ENCODE assay signal across 8 cellular contexts in genomic region chr11:117232911-117233409, GRCh38. TPM values are rescaled to one million over a fixed set of nuclear protein-coding genes. Genes with fewer than 3 reads are reported as not detected.
DNase-seq lines count a peak whose midpoint lies in the region; ATAC-seq, FAIRE-seq and TF ChIP-seq lines count a peak whose summit lies in the region.

No MANE protein-coding gene starts in this region.

- no peak for ATAC-seq in stimulated activated naive B cell treated with anti-CD40 and anti-IgM and Interleukin-4, amounts not matched to agents 10 μg/mL and 1 μg/mL and 100 μg/mL, for 72 hours (replicated peaks)
- ATAC-seq in HG03460 (IDR thresholded peaks at IDR 0.05; ENCODE audit: unreplicated experiment) (no peak), HG03378 (IDR thresholded peaks at IDR 0.05; ENCODE audit: unreplicated experiment) (no peak)

- peak overlapping the region; percentile 83 to 90 (median 86) for H3K27ac Mint-ChIP-seq in immature natural killer cell
- H3K27ac Mint-ChIP-seq in stimulated activated naive B cell treated with anti-CD40 and anti-IgM and Interleukin-4, amounts not matched to agents 10 μg/mL and 1 μg/mL and 100 μg/mL, for 72 hours, result peak overlapping the region; percentile 95

- DNase-seq in D721Med (ENCODE audit: insufficient read length, low spot score) (peak; percentile 45), KBM-7 (peak; percentile 14), astrocyte of the hippocampus (ENCODE audit: low read depth, low spot score) (peak; percentile 33), immature natural killer cell (no peak), MV-4-11 (lab: John Stamatoyannopoulos, UW) (no peak)
- DNase-seq in stimulated activated naive B cell treated with anti-CD40 and anti-IgM and Interleukin-4, amounts not matched to agents 10 μg/mL and 1 μg/mL and 100 μg/mL, for 72 hours, result no peak

- in situ Hi-C loops in KBM-7 (cut with MboI; ENCODE audit: low pct_unique_long_range_greater_than_20kb, low sequenced_read_pairs), result no loop called here

- no peaks in the 10 kb centered on the region for H3K9me3 Mint-ChIP-seq in immature natural killer cell
- H3K9me3 Mint-ChIP-seq in stimulated activated naive B cell treated with anti-CD40 and anti-IgM and Interleukin-4, amounts not matched to agents 10 μg/mL and 1 μg/mL and 100 μg/mL, for 72 hours, result no peaks in the 10 kb centered on the region

- H3K4me3 Mint-ChIP-seq in immature natural killer cell, result peak overlapping the region; percentile 83 to 88 (median 87)
- peak overlapping the region; percentile 86 to 92 for H3K4me3 Mint-ChIP-seq in stimulated activated naive B cell treated with anti-CD40 and anti-IgM and Interleukin-4, amounts not matched to agents 10 μg/mL and 1 μg/mL and 100 μg/mL, for 72 hours

- peaks cover 50 to 51% of the 10 kb centered on the region in 2 donors for H3K4me1 Mint-ChIP-seq in immature natural killer cell
- peaks cover 30 to 47% of the 10 kb centered on the region in 2 donors for H3K4me1 Mint-ChIP-seq in stimulated activated naive B cell treated with anti-CD40 and anti-IgM and Interleukin-4, amounts not matched to agents 10 μg/mL and 1 μg/mL and 100 μg/mL, for 72 hours

- TF ChIP-seq CTCF in D721Med (IDR thresholded peaks at IDR 0.05; ENCODE audit: insufficient read depth, missing control alignments), result no peak

- peaks cover 9 to 18% (median 10%) of the 10 kb centered on the region in 3 donors for H3K36me3 Mint-ChIP-seq in immature natural killer cell
- peaks cover 16 to 31% of the 10 kb centered on the region in 2 donors for H3K36me3 Mint-ChIP-seq in stimulated activated naive B cell treated with anti-CD40 and anti-IgM and Interleukin-4, amounts not matched to agents 10 μg/mL and 1 μg/mL and 100 μg/mL, for 72 hours

- no peak for FAIRE-seq in D721Med (lab: Jason Lieb, UNC)

- peaks cover 16 to 25% (median 18%) of the 10 kb centered on the region in 3 donors for H3K27me3 Mint-ChIP-seq in immature natural killer cell (ENCODE audit: low read depth in 3 of 3)
- no peaks in the 10 kb centered on the region for H3K27me3 Mint-ChIP-seq in stimulated activated naive B cell treated with anti-CD40 and anti-IgM and Interleukin-4, amounts not matched to agents 10 μg/mL and 1 μg/mL and 100 μg/mL, for 72 hours

RNA-seq across cellular contexts. Expression of gene RNF214, which starts 0.5 kb away (rescaled TPM):
- polyA plus RNA-seq in immature natural killer cell, result 1 to 10 TPM; 5.3 to 9.8 (median 8.9) TPM

RNA-seq across cellular contexts. Expression of gene PCSK7, which starts 1.1 kb away (rescaled TPM):
- 10 to 100 TPM; 32.8 to 96.3 (median 38.8) TPM for polyA plus RNA-seq in immature natural killer cell

RNA-seq across cellular contexts. Expression of gene TAGLN, which starts 33.8 kb away (rescaled TPM):
- under 1 TPM; 0.08 to 0.40 (median 0.09) TPM for polyA plus RNA-seq in immature natural killer cell

RNA-seq across cellular contexts. Expression of gene SIDT2, which starts 54.4 kb away (rescaled TPM):
- 1 to 10 TPM; 1.6 to 4.7 (median 1.7) TPM for polyA plus RNA-seq in immature natural killer cell

RNA-seq across cellular contexts. Expression of gene BACE1-AS, which starts 58.2 kb away (rescaled TPM):
- polyA plus RNA-seq in immature natural killer cell, result under 1 TPM in 1 of 3 donors, not detected in 2; 0.67 TPM

Comparison
In these comparisons a context has a peak if more than half of its experiments do, and no peak if none do; other contexts are left out.
1. DNase-seq: peak in D721Med (single experiment), KBM-7 (single experiment) and astrocyte of the hippocampus (single experiment); none in immature natural killer cell (0 of 3), stimulated activated naive B cell treated with anti-CD40 and anti-IgM and Interleukin-4, amounts not matched to agents 10 μg/mL and 1 μg/mL and 100 μg/mL, for 72 hours (single experiment) and MV-4-11 (single experiment).